8 cellular contexts compared by ENCODE assay signal in genomic region chr18:45449761-45450227, GRCh38.
DNase-seq lines count a peak whose midpoint lies in the region; ATAC-seq and TF ChIP-seq lines count a peak whose summit lies in the region.

No MANE protein-coding gene starts in this region.

- ATAC-seq in omental fat pad (ENCODE audit: low FRiP score) = peak; percentile 83
- ATAC-seq in activated T-cell treated with anti-CD3 and anti-CD28 coated beads, Interleukin-2, amount 50 U/mL, for 72 hours (replicated peaks in 1 of 2) = no peak

- H3K27me3 Mint-ChIP-seq in immature natural killer cell (ENCODE audit: low read depth in 3 of 3) = peaks cover 0 to 4% (median 2%) of the 10 kb centered on the region in 3 donors
- H3K27me3 Mint-ChIP-seq in activated T-cell treated with anti-CD3 and anti-CD28 coated beads, Interleukin-2, amount 50 U/mL, for 72 hours (ENCODE audit: low read depth) = peaks cover under 1% of the 10 kb centered on the region

- no peaks in the 10 kb centered on the region for H3K4me1 Mint-ChIP-seq in immature natural killer cell
- H3K4me1 Mint-ChIP-seq in activated T-cell treated with anti-CD3 and anti-CD28 coated beads, Interleukin-2, amount 50 U/mL, for 72 hours (ENCODE audit: low read depth) = no peaks in the 10 kb centered on the region

- no peak overlapping the region for H3K4me3 ChIP-seq in AG10803 (ENCODE audit: low read length)

- DNase-seq in AG10803 (ENCODE audit: low read depth) = peak; percentile 64
- DNase-seq in NCI-H524 (lab: John Stamatoyannopoulos, UW) = peak; percentile 74 to 94
- peak; percentile 62 for DNase-seq in fibroblast of the conjunctiva (ENCODE audit: low read depth)
- peak; percentile 36 for DNase-seq in omental fat pad (ENCODE audit: low spot score)
- no peak for DNase-seq in activated naive CD4-positive, alpha-beta T cell treated with Interleukin-2 at 50 U/mL for 16 hours
- DNase-seq in immature natural killer cell = no peak
- DNase-seq in activated T-cell treated with anti-CD3 and anti-CD28 coated beads, Interleukin-2, amount 50 U/mL, for 72 hours = no peak
- DNase-seq in stimulated activated CD8-positive, alpha-beta memory T cell treated with anti-CD3 and anti-CD28 coated beads, Interleukin-4, amount 100 ng/mL, for 48 hours = no peak

- H3K9me3 Mint-ChIP-seq in immature natural killer cell = peaks cover 0 to 2% (median 0%) of the 10 kb centered on the region in 6 donors
- H3K9me3 Mint-ChIP-seq in activated T-cell treated with anti-CD3 and anti-CD28 coated beads, Interleukin-2, amount 50 U/mL, for 72 hours = no peaks in the 10 kb centered on the region

- no peak overlapping the region for H3K27ac Mint-ChIP-seq in immature natural killer cell
- H3K27ac Mint-ChIP-seq in activated T-cell treated with anti-CD3 and anti-CD28 coated beads, Interleukin-2, amount 50 U/mL, for 72 hours = no peak overlapping the region

- H3K4me3 Mint-ChIP-seq in immature natural killer cell = no peak overlapping the region
- no peak overlapping the region for H3K4me3 Mint-ChIP-seq in activated T-cell treated with anti-CD3 and anti-CD28 coated beads, Interleukin-2, amount 50 U/mL, for 72 hours

- H3K36me3 Mint-ChIP-seq in immature natural killer cell = no peaks in the 10 kb centered on the region
- no peaks in the 10 kb centered on the region for H3K36me3 Mint-ChIP-seq in activated T-cell treated with anti-CD3 and anti-CD28 coated beads, Interleukin-2, amount 50 U/mL, for 72 hours (ENCODE audit: insufficient read depth in 2 of 2)

- no peak for TF ChIP-seq CTCF in AG10803 (conservative IDR thresholded peaks at IDR 0.05; ENCODE audit: low read length)
- no peak for TF ChIP-seq CTCF in omental fat pad (IDR thresholded peaks at IDR 0.05)

Comparison
In these comparisons a context has a peak if more than half of its experiments do, and no peak if none do; other contexts are left out.
1. DNase-seq: peak in AG10803 (single experiment), NCI-H524 (2 of 2), fibroblast of the conjunctiva (single experiment) and omental fat pad (single experiment); none in activated naive CD4-positive, alpha-beta T cell treated with Interleukin-2 at 50 U/mL for 16 hours (single experiment), immature natural killer cell (0 of 3), activated T-cell treated with anti-CD3 and anti-CD28 coated beads, Interleukin-2, amount 50 U/mL, for 72 hours (0 of 2) and stimulated activated CD8-positive, alpha-beta memory T cell treated with anti-CD3 and anti-CD28 coated beads, Interleukin-4, amount 100 ng/mL, for 48 hours (single experiment).